ENCODE assay signal across 18 cellular contexts in genomic region chr5:763397-763796, GRCh38. TPM values are rescaled to one million over a fixed set of nuclear protein-coding genes. Genes with fewer than 3 reads are reported as not detected.
"Had no signal": no experiment of that assay in that cellular context is flagged by ENCODE, and none has a peak within 500 bp of the region (broad histone marks: within the 10 kb centered on the region; RNA-seq: fewer than 3 reads in every experiment).

No MANE protein-coding gene starts in this region.

- H3K27ac Mint-ChIP-seq: activated B cell treated with CpG ODN at 0.5 μM for 24 hours; activated naive CD4-positive, alpha-beta T cell treated with anti-CD3 and anti-CD28 coated beads, Interleukin-2, amount 50 U/mL, for 24 hours; memory B cell had no signal

- H3K27me3 Mint-ChIP-seq: activated naive CD4-positive, alpha-beta T cell treated with anti-CD3 and anti-CD28 coated beads, Interleukin-2, amount 50 U/mL, for 24 hours had no signal

- H3K36me3 ChIP-seq: colonic mucosa had no signal

- H3K4me3 Mint-ChIP-seq: activated B cell treated with CpG ODN at 0.5 μM for 24 hours; activated naive CD4-positive, alpha-beta T cell treated with anti-CD3 and anti-CD28 coated beads, Interleukin-2, amount 50 U/mL, for 24 hours; memory B cell; naive thymus-derived CD8-positive, alpha-beta T cell had no signal

- H3K4me3 ChIP-seq: colonic mucosa, esophagus muscularis mucosa, SK-N-MC had no signal

- DNase-seq: activated CD4-positive, alpha-beta T cell treated with anti-CD3 and anti-CD28 coated beads for 48 hours; activated effector memory CD4-positive, alpha-beta T cell treated with Interleukin-2 at 50 U/mL for 16 hours; caudate nucleus; colonic mucosa; islet precursor cell; small intestine; stimulated activated CD4-positive, alpha-beta T cell treated with anti-CD3 and anti-CD28 coated beads, Interleukin-4, amount 100 ng/mL, for 4 hours; stimulated activated CD8-positive, alpha-beta memory T cell treated with anti-CD3 and anti-CD28 coated beads, Interleukin-4, amount 100 ng/mL, for 48 hours; stimulated activated naive CD4-positive, alpha-beta T cell treated with Interleukin-2 at 50 U/mL for 16 hours; substantia nigra; trophoblast cell had no signal

- H3K9me3 ChIP-seq: colonic mucosa, esophagus muscularis mucosa had no signal

- H3K9me3 Mint-ChIP-seq: activated B cell treated with CpG ODN at 0.5 μM for 24 hours; activated naive CD4-positive, alpha-beta T cell treated with anti-CD3 and anti-CD28 coated beads, Interleukin-2, amount 50 U/mL, for 24 hours; memory B cell; naive thymus-derived CD8-positive, alpha-beta T cell had no signal

- H3K4me1 Mint-ChIP-seq: activated B cell treated with CpG ODN at 0.5 μM for 24 hours, memory B cell had no signal

- H3K27ac ChIP-seq: colonic mucosa, esophagus muscularis mucosa, SK-N-MC had no signal

- H3K27me3 ChIP-seq: colonic mucosa, esophagus muscularis mucosa had no signal

- ATAC-seq: left lobe of liver; naive thymus-derived CD8-positive, alpha-beta T cell had no signal

- H3K36me3 Mint-ChIP-seq: activated naive CD4-positive, alpha-beta T cell treated with anti-CD3 and anti-CD28 coated beads, Interleukin-2, amount 50 U/mL, for 24 hours; memory B cell; naive thymus-derived CD8-positive, alpha-beta T cell had no signal

RNA-seq across cellular contexts. Expression of gene ZDHHC11B, which starts 21.1 kb away (rescaled TPM):
- polyA plus RNA-seq: naive thymus-derived CD8-positive, alpha-beta T cell had no signal
